Comparison of ENCODE assay signal across 20 cellular contexts in genomic region chr10:33982995-33983394, GRCh38.
"Had no signal": no experiment of that assay in that cellular context is flagged by ENCODE, and none has a peak within 500 bp of the region (broad histone marks: within the 10 kb centered on the region; RNA-seq: fewer than 3 reads in every experiment).

No MANE protein-coding gene starts in this region.

- H3K4me3 Mint-ChIP-seq: activated CD8-positive, alpha-beta memory T cell treated with anti-CD3 and anti-CD28 coated beads, Interleukin-2, amount 10 ng/mL, durations not matched to agents 7 days and 5 days; activated naive CD4-positive, alpha-beta T cell treated with anti-CD3 and anti-CD28 coated beads, Interleukin-2, amount 50 U/mL, for 24 hours; activated T-cell treated with anti-CD3 and anti-CD28 coated beads, Interleukin-2, amount 50 U/mL, for 24 hours; naive thymus-derived CD4-positive, alpha-beta T cell; T-helper 2 cell treated with Interferon-gamma antibody and Interleukin-4, amounts not matched to agents 5 μg/mL and 100 μg/mL, for 36 hours had no signal

- H3K4me1 Mint-ChIP-seq: activated CD8-positive, alpha-beta memory T cell treated with anti-CD3 and anti-CD28 coated beads, Interleukin-2, amount 10 ng/mL, durations not matched to agents 7 days and 5 days; activated naive CD4-positive, alpha-beta T cell treated with anti-CD3 and anti-CD28 coated beads, Interleukin-2, amount 50 U/mL, for 24 hours; naive thymus-derived CD4-positive, alpha-beta T cell had no signal

- H3K9me3 Mint-ChIP-seq: activated naive CD4-positive, alpha-beta T cell treated with anti-CD3 and anti-CD28 coated beads, Interleukin-2, amount 50 U/mL, for 24 hours; activated T-cell treated with anti-CD3 and anti-CD28 coated beads, Interleukin-2, amount 50 U/mL, for 24 hours; T-helper 2 cell treated with Interferon-gamma antibody and Interleukin-4, amounts not matched to agents 5 μg/mL and 100 μg/mL, for 36 hours had no signal

- H3K27me3 ChIP-seq: cardiac muscle cell, hepatocyte, transverse colon had no signal

- H3K4me2 ChIP-seq: hepatocyte had no signal

- H3K9me3 ChIP-seq: psoas muscle, transverse colon had no signal

- H3K36me3 ChIP-seq: cardiac muscle cell, transverse colon had no signal

- H3K4me3 ChIP-seq: cardiac muscle cell, hepatocyte, lung, psoas muscle, transverse colon had no signal

- H3K27ac ChIP-seq: cardiac muscle cell, hepatocyte, psoas muscle, transverse colon had no signal

- H3K4me1 ChIP-seq: psoas muscle, transverse colon had no signal

- H3K27me3 Mint-ChIP-seq: activated CD8-positive, alpha-beta memory T cell treated with anti-CD3 and anti-CD28 coated beads, Interleukin-2, amount 10 ng/mL, durations not matched to agents 7 days and 5 days; activated T-cell treated with anti-CD3 and anti-CD28 coated beads, Interleukin-2, amount 50 U/mL, for 24 hours had no signal

- ATAC-seq: activated CD4-positive, CD25-positive, alpha-beta regulatory T cell treated with anti-CD3 and anti-CD28 coated beads, Interleukin-2, amount 50 U/mL, for 24 hours; activated CD8-positive, alpha-beta memory T cell treated with anti-CD3 and anti-CD28 coated beads, Interleukin-2, amount 10 ng/mL, durations not matched to agents 7 days and 5 days; naive thymus-derived CD4-positive, alpha-beta T cell; psoas muscle; sciatic nerve had no signal

- H3K27ac Mint-ChIP-seq: activated CD8-positive, alpha-beta memory T cell treated with anti-CD3 and anti-CD28 coated beads, Interleukin-2, amount 10 ng/mL, durations not matched to agents 7 days and 5 days; activated naive CD4-positive, alpha-beta T cell treated with anti-CD3 and anti-CD28 coated beads, Interleukin-2, amount 50 U/mL, for 24 hours; activated T-cell treated with anti-CD3 and anti-CD28 coated beads, Interleukin-2, amount 50 U/mL, for 24 hours; naive thymus-derived CD4-positive, alpha-beta T cell; T-helper 2 cell treated with Interferon-gamma antibody and Interleukin-4, amounts not matched to agents 5 μg/mL and 100 μg/mL, for 36 hours had no signal

- DNase-seq: activated CD4-positive, alpha-beta T cell treated with anti-CD3 and anti-CD28 coated beads, Interleukin-2, amount 50 U/mL, for 4 hours; activated CD8-positive, alpha-beta memory T cell treated with anti-CD3 and anti-CD28 coated beads, Interleukin-2, amount 10 ng/mL, durations not matched to agents 7 days and 5 days; activated effector memory CD4-positive, alpha-beta T cell treated with Interleukin-2 at 50 U/mL for 16 hours; activated T-cell treated with anti-CD3 and anti-CD28 coated beads, Interleukin-2, amount 50 U/mL, for 24 hours; amygdala; naive thymus-derived CD4-positive, alpha-beta T cell; occipital lobe; psoas muscle; stimulated activated CD4-positive, alpha-beta T cell treated with anti-CD3 and anti-CD28 coated beads, Interleukin-2, amount 100 ng/mL, for 24 hours; stimulated activated naive CD4-positive, alpha-beta T cell; substantia nigra; transverse colon had no signal

- H3K36me3 Mint-ChIP-seq: activated CD8-positive, alpha-beta memory T cell treated with anti-CD3 and anti-CD28 coated beads, Interleukin-2, amount 10 ng/mL, durations not matched to agents 7 days and 5 days; activated naive CD4-positive, alpha-beta T cell treated with anti-CD3 and anti-CD28 coated beads, Interleukin-2, amount 50 U/mL, for 24 hours; naive thymus-derived CD4-positive, alpha-beta T cell had no signal

- H2AFZ ChIP-seq: hepatocyte had no signal

- FAIRE-seq: colon had no signal

- H3K79me2 ChIP-seq: hepatocyte had no signal
